In the genomic region with DNA sequence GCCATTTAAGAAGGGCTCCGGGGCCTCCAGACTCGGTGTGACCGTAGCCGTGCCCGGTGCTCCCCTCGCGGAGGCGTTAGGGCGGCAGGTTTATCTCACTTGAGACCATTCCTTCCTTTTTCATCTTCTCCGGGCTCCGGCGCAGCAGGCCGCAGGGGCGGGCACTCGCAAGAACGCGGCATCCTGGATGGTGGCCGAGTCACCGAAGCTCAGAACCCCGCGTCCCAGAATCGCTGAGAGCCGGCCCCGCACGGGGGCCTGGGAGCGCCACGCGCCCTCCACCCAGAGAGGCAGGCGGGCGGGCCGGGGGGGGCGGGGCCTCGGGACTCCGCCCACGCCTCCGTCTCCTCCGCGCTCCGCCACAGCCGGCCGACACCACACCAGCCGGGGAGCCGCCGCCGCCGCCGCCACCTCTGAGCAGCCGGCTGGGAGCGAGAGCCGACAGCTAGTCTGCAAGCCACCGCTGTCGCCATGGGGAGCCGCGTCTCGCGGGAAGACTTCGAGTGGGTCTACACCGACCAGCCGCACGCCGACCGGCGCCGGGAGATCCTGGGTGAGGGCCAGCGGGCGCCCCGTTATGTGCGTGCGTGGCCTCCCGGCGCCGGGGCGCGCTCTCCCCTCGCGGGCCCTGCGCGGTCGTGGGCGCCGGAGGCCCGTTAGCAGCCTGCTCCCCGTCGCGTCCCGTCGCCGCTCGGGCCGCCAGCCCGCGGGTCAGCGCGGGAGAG, we compare ENCODE assay signal across 8 cellular contexts. TPM values are rescaled to one million over a fixed set of nuclear protein-coding genes. Genes with fewer than 3 reads are reported as not detected.
DNase-seq lines count a peak whose midpoint lies in the region; ATAC-seq and TF ChIP-seq lines count a peak whose summit lies in the region.

TSS of gene DEGS1 (plus strand) at position 375 of the 725 bp plus-strand sequence. CDS start at position 472, 97 bp downstream.

- H3K27ac ChIP-seq in PC-3 (ENCODE audit: low read length): peak within 1 kb of the TSS; percentile 59
- peak within 1 kb of the TSS; percentile 88 to 93 for H3K27ac ChIP-seq in esophagus (ENCODE audit: low read depth in 2 of 2, low read length in 1 of 2)
- peak within 1 kb of the TSS; percentile 92 for H3K27ac ChIP-seq in muscle layer of duodenum (ENCODE audit: low read length)

- WGBS in esophagus, 2 donors: 0% methylated on average over 53 to 94 of the region's 94 CpGs

- H3K4me1 ChIP-seq in PC-3 (ENCODE audit: insufficient read depth, low read length) (peaks cover 26% of the 10 kb centered on the region), esophagus (ENCODE audit: control insufficient read depth in 2 of 2, insufficient read depth in 2 of 2, low read length in 1 of 2) (peaks cover 0 to 2% of the 10 kb centered on the region in 2 donors), muscle layer of duodenum (ENCODE audit: control insufficient read depth in 1 of 2, insufficient read depth in 2 of 2, low read length in 2 of 2) (peaks cover 0 to 28% of the 10 kb centered on the region in 2 donors)

- H2AFZ ChIP-seq in PC-3 (ENCODE audit: low read length): peak within 1 kb of the TSS; percentile 71

- ATAC-seq in GM21529 (IDR thresholded peaks at IDR 0.05; ENCODE audit: unreplicated experiment): peak; percentile 66
- peak; percentile 84 for ATAC-seq in PC-3

- intact Hi-C loops in PC-3 (cut with micrococcal nuclease): loop anchor here (5.0 kb wide), 1 partner anchor 66 kb away; no protein-coding TSS in a partner anchor

- H3K4me3 ChIP-seq in PC-3 (ENCODE audit: low read length): peak within 1 kb of the TSS; percentile 69
- H3K4me3 ChIP-seq in esophagus (ENCODE audit: low read depth in 1 of 2, low read length in 2 of 2): peak within 1 kb of the TSS; percentile 63 to 89
- peak within 1 kb of the TSS; percentile 76 to 92 for H3K4me3 ChIP-seq in muscle layer of duodenum (ENCODE audit: low read depth in 1 of 2, low read length in 2 of 2)

- CTCF ChIA-PET in PC-3 (lab: Charles Lee): interaction anchor here (0.6 kb wide), 1 partner anchor 101 kb away, joined by 7 read pairs; no protein-coding TSS in a partner anchor

- peaks cover 49% of the 10 kb centered on the region for H3K79me2 ChIP-seq in PC-3 (ENCODE audit: low read length)

- peak within 1 kb of the TSS; percentile 84 for H3K4me2 ChIP-seq in PC-3 (ENCODE audit: low read length)

- H3K27me3 ChIP-seq in PC-3 (ENCODE audit: low read length): no peaks in the 10 kb centered on the region
- no peaks in the 10 kb centered on the region for H3K27me3 ChIP-seq in esophagus (ENCODE audit: control insufficient read depth in 1 of 2, insufficient read depth in 2 of 2, low read length in 2 of 2)
- H3K27me3 ChIP-seq in muscle layer of duodenum (ENCODE audit: low read depth, low read length): no peaks in the 10 kb centered on the region

- DNase-seq in DMS153 treated with DMSO at 0.1 percent for 48 hours (lab: John Stamatoyannopoulos, UW; ENCODE audit: unreplicated experiment): peak; percentile 84
- DNase-seq in HuH-7.5 (ENCODE audit: low spot score): peak; percentile 89
- peak; percentile 92 for DNase-seq in PC-3
- DNase-seq in activated T-cell treated with anti-CD3 and anti-CD28 coated beads, Interleukin-2, amount 50 U/mL, for 1 hour: peak; percentile 87
- DNase-seq in stimulated activated CD8-positive, alpha-beta memory T cell treated with anti-CD3 and anti-CD28 coated beads, Interleukin-7, amount 100 ng/mL, for 4 hours (ENCODE audit: low read depth in 2 of 2): peak; percentile 59 to 76

- POLR2A ChIA-PET in PC-3 (lab: Charles Lee; ENCODE audit: unreplicated experiment): interaction anchor here (0.5 to 0.7 kb wide), 5 partner anchors 9 to 182 kb away, joined by 3 to 9 read pairs (median 3); no protein-coding TSS in a partner anchor

- peak within 1 kb of the TSS; percentile 79 for H3K9ac ChIP-seq in PC-3 (ENCODE audit: low read length)

- TF ChIP-seq CTCF in PC-3 (conservative IDR thresholded peaks at IDR 0.05; ENCODE audit: low read depth, low read length): no peak

- H3K36me3 ChIP-seq in PC-3 (ENCODE audit: low read depth, low read length): no peaks in the 10 kb centered on the region
- no peaks in the 10 kb centered on the region for H3K36me3 ChIP-seq in esophagus (ENCODE audit: control insufficient read depth in 2 of 2, insufficient read depth in 2 of 2, low read length in 1 of 2)
- H3K36me3 ChIP-seq in muscle layer of duodenum (ENCODE audit: control insufficient read depth in 1 of 2, insufficient read depth in 2 of 2, low read length in 2 of 2): peaks cover 0 to 5% of the 10 kb centered on the region in 2 donors

- no peaks in the 10 kb centered on the region for H3F3A ChIP-seq in PC-3 (ENCODE audit: low read length, unreplicated experiment)

- H3K9me2 ChIP-seq in PC-3 (replicated peaks; ENCODE audit: low read length): no peaks in the 10 kb centered on the region

- peaks cover 8% of the 10 kb centered on the region; the same call in 1 of the 2 replicates for H4K20me1 ChIP-seq in PC-3 (ENCODE audit: low read length)

- no TSS peak for BruUV-seq in PC-3 (replicated peaks; lab: Mats Ljungman, UMichigan)

- no peaks in the 10 kb centered on the region for H3K9me3 ChIP-seq in PC-3 (ENCODE audit: low read length)
- no peaks in the 10 kb centered on the region for H3K9me3 ChIP-seq in esophagus (ENCODE audit: control insufficient read depth in 2 of 2, insufficient read depth in 1 of 2, low read depth in 1 of 2, low read length in 1 of 2)
- H3K9me3 ChIP-seq in muscle layer of duodenum (ENCODE audit: control insufficient read depth in 1 of 2, low read length in 2 of 2): no peaks in the 10 kb centered on the region

RNA-seq across cellular contexts. Expression of gene DEGS1, which starts in this region (rescaled TPM):
- 71.3 and 72.2 TPM in 2 replicates for total RNA-seq in PC-3 (2014; rRNA removed)
- 10 to 100 TPM; 33.1 to 42.8 TPM for polyA plus RNA-seq in esophagus

Comparison
In these comparisons a context has a peak if more than half of its experiments do, and no peak if none do; other contexts are left out.
1. Peak in every context shown above with its lines: DNase-seq, ATAC-seq, H3K4me3 ChIP-seq and H3K27ac ChIP-seq.